ENCODE assay signal across 11 cellular contexts in the genomic region with DNA sequence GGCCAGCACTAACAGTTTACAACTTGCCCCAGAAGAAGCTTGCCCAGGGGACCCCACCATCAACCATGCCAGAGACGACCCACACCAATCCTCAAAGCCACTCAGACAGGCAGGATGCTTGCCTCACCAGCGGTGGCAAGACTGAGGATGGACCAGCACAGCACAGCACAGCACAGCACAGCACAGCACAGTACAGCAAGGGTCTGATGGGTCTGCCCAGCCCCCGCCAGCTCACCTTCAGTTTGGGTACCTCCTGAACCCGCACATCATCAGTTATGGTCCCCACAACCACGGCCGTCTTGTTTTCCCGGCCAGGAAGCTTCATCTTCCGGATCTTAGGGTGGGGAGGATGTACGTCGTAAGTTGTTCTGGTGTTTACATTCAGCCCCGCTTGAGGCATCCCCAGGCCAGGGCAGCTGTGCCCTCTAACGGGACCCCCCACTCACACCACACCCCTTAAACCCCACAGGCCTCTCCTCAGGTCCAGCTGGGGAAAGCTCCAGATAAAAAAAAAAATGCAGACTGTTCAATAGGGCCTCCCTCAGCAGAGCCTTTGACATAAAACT. TPM values are rescaled to one million over a fixed set of nuclear protein-coding genes. Genes with fewer than 3 reads are reported as not detected.
A peak's percentile ranks its signal among the peaks of the same experiment; 100 is the strongest.
DNase-seq lines count a peak whose midpoint lies in the region; ATAC-seq, FAIRE-seq and TF ChIP-seq lines count a peak whose summit lies in the region.
"Had no signal": no experiment of that assay in that cellular context is flagged by ENCODE, and none has a peak within 500 bp of the region (broad histone marks: within the 10 kb centered on the region; RNA-seq: fewer than 3 reads in every experiment).

No MANE protein-coding gene starts in this region.

- H3K27me3 Mint-ChIP-seq in endothelial cell (ENCODE audit: unreplicated experiment) = peaks cover 15% of the 10 kb centered on the region

- peaks cover 30% of the 10 kb centered on the region for H3K36me3 Mint-ChIP-seq in endothelial cell (ENCODE audit: low read depth, unreplicated experiment)

- no peak for DNase-seq in GM06990 (ENCODE audit: extremely low read depth, insufficient read length)
- DNase-seq in Peyer's patch = no peak
- DNase-seq in endothelial cell (ENCODE audit: low spot score) = no peak
- no peak for DNase-seq in erythroblast (lab: John Stamatoyannopoulos, UW)
- no peak for DNase-seq in amniotic stem cell (lab: John Stamatoyannopoulos, UW)
- no peak for DNase-seq in D721Med (ENCODE audit: insufficient read length, low spot score)
- DNase-seq: left cardiac atrium, NCI-H1092 had no signal

- no peak overlapping the region for H3K4me2 ChIP-seq in parathyroid adenoma (ENCODE audit: low read length)

- H3K36me3 ChIP-seq in GM06990 (ENCODE audit: control insufficient read depth, insufficient read depth, low read length) (peaks cover 35% of the 10 kb centered on the region), Peyer's patch (peaks cover 0 to 30% (median 0%) of the 10 kb centered on the region in 3 donors), parathyroid adenoma (ENCODE audit: control insufficient read depth, insufficient read depth, low read length) (no peaks in the 10 kb centered on the region)

- ATAC-seq in GM21360 (IDR thresholded peaks at IDR 0.05; ENCODE audit: unreplicated experiment) = no peak
- ATAC-seq: left cardiac atrium had no signal

- H3K9me3 ChIP-seq in Peyer's patch = no peaks in the 10 kb centered on the region
- H3K9me3 ChIP-seq in parathyroid adenoma (ENCODE audit: control insufficient read depth, low read length) = no peaks in the 10 kb centered on the region

- H3K4me3 ChIP-seq in GM06990 (replicated peaks; ENCODE audit: low read depth, low read length) (peak overlapping the region; percentile 77), Peyer's patch (peak overlapping the region in 2 of 4 donors; percentile 62 to 93), parathyroid adenoma (ENCODE audit: low read depth, low read length) (no peak overlapping the region)

- TF ChIP-seq CTCF in GM06990 (IDR thresholded peaks at IDR 0.05; ENCODE audit: insufficient read depth, low read length, poor library complexity, severe bottlenecking) (no peak), Peyer's patch (IDR thresholded peaks at IDR 0.05) (no peak), endothelial cell (IDR thresholded peaks at IDR 0.05; ENCODE audit: unreplicated experiment) (no peak), parathyroid adenoma (IDR thresholded peaks at IDR 0.05) (no peak), D721Med (IDR thresholded peaks at IDR 0.05; ENCODE audit: insufficient read depth, missing control alignments) (no peak)

- no peak for FAIRE-seq in D721Med (lab: Jason Lieb, UNC)

- H3K27ac ChIP-seq in Peyer's patch = peak overlapping the region; percentile 31 to 97 (median 92)
- peak overlapping the region; percentile 22 for H3K27ac ChIP-seq in parathyroid adenoma

- H3K4me1 ChIP-seq in Peyer's patch (peaks cover 4 to 37% (median 15%) of the 10 kb centered on the region in 4 donors), parathyroid adenoma (peaks cover 16% of the 10 kb centered on the region)

- H3K27me3 ChIP-seq in GM06990 (replicated peaks; ENCODE audit: control insufficient read depth, insufficient read depth, low read length) (no peaks in the 10 kb centered on the region), Peyer's patch (no peaks in the 10 kb centered on the region), parathyroid adenoma (ENCODE audit: control insufficient read depth, insufficient read depth, low read length) (no peaks in the 10 kb centered on the region)

- no peak overlapping the region for H3K27ac Mint-ChIP-seq in endothelial cell (ENCODE audit: unreplicated experiment)

- peaks cover 4% of the 10 kb centered on the region for H3K79me2 ChIP-seq in parathyroid adenoma

- H3K4me3 Mint-ChIP-seq in endothelial cell (ENCODE audit: unreplicated experiment) = peak overlapping the region; percentile 99

- peaks cover 28% of the 10 kb centered on the region for H3K4me1 Mint-ChIP-seq in endothelial cell (ENCODE audit: unreplicated experiment)

- no peak for TF ChIP-seq POLR2A in Peyer's patch (IDR thresholded peaks at IDR 0.05)
- no peak for TF ChIP-seq POLR2A in erythroblast (IDR thresholded peaks at IDR 0.05; ENCODE audit: low read length)

- no peak overlapping the region for H3K9ac ChIP-seq in parathyroid adenoma

- H3K9me3 Mint-ChIP-seq in endothelial cell (ENCODE audit: unreplicated experiment) = no peaks in the 10 kb centered on the region

- no peak overlapping the region for H2AFZ ChIP-seq in parathyroid adenoma

RNA-seq across cellular contexts. Expression of a gene that starts 1.7 kb away (rescaled TPM):
- 100 to 1,000 TPM in 3 of 4 donors, 10 to 100 TPM in 1; 58.6 to 203 (median 130) TPM for total RNA-seq in Peyer's patch
- total RNA-seq in endothelial cell (ENCODE audit: unreplicated experiment) = 0.64 TPM

RNA-seq across cellular contexts. Expression of a gene that starts 2.4 kb away (rescaled TPM):
- total RNA-seq in Peyer's patch (1,000 to 10,000 TPM; 1,077 to 1,595 (median 1,505) TPM), endothelial cell (ENCODE audit: unreplicated experiment) (1,683 TPM)

RNA-seq across cellular contexts. Expression of a gene that starts 2.7 kb away (rescaled TPM):
- total RNA-seq in Peyer's patch (100 to 1,000 TPM in 2 of 4 donors, 10 to 100 TPM in 2; 34.7 to 121 (median 96.7) TPM), endothelial cell (ENCODE audit: unreplicated experiment) (24.7 TPM)

RNA-seq across cellular contexts. Expression of a gene that starts 10.0 kb away (rescaled TPM):
- total RNA-seq in Peyer's patch (not detected), endothelial cell (ENCODE audit: unreplicated experiment) (not detected)
- total RNA-seq: left cardiac atrium; T-helper 1 cell treated with Interleukin-12 subunit alpha and Interleukin-12 subunit beta and Interleukin-4 antibody, amounts not matched to agents 30 ng/mL and 1 ng/mL, for 36 hours had no signal

RNA-seq across cellular contexts. Expression of a gene that starts 20.6 kb away (rescaled TPM):
- total RNA-seq in Peyer's patch (10 to 100 TPM in 3 of 4 donors, 1 to 10 TPM in 1; 9.9 to 51.5 (median 35.8) TPM), endothelial cell (ENCODE audit: unreplicated experiment) (4.3 TPM)

Comparison
In these comparisons a context has a peak if more than half of its experiments do, and no peak if none do; other contexts are left out.
1. RNA of a gene that starts 1.7 kb away (total RNA-seq): 58.6 to 203 TPM in Peyer's patch; 0.64 TPM in endothelial cell (single experiment); every median in the first group is over 10 times any median in the second.